17 cellular contexts compared by ENCODE assay signal in genomic region chr10:24820616-24821015, GRCh38.
DNase-seq lines count a peak whose midpoint lies in the region; ATAC-seq and TF ChIP-seq lines count a peak whose summit lies in the region.
"Had no signal": no experiment of that assay in that cellular context is flagged by ENCODE, and none has a peak within 500 bp of the region (broad histone marks: within the 10 kb centered on the region; RNA-seq: fewer than 3 reads in every experiment).

No MANE protein-coding gene starts in this region.

- peaks cover 28 to 37% (median 31%) of the 10 kb centered on the region in 3 donors for H3K4me1 Mint-ChIP-seq in T-cell
- peaks cover 13% of the 10 kb centered on the region for H3K4me1 Mint-ChIP-seq in T-helper 2 cell treated with Interferon-gamma antibody and Interleukin-4, amounts not matched to agents 5 μg/mL and 100 μg/mL, for 36 hours (ENCODE audit: low read depth)

- no peaks in the 10 kb centered on the region for H3K9me3 Mint-ChIP-seq in T-cell
- H3K9me3 Mint-ChIP-seq in T-helper 2 cell treated with Interferon-gamma antibody and Interleukin-4, amounts not matched to agents 5 μg/mL and 100 μg/mL, for 36 hours = no peaks in the 10 kb centered on the region
- H3K9me3 Mint-ChIP-seq: activated naive CD4-positive, alpha-beta T cell treated with anti-CD3 and anti-CD28 coated beads for 36 hours had no signal

- peak overlapping the region; percentile 34 to 44 for H3K27ac Mint-ChIP-seq in T-cell
- H3K27ac Mint-ChIP-seq in T-helper 2 cell treated with Interferon-gamma antibody and Interleukin-4, amounts not matched to agents 5 μg/mL and 100 μg/mL, for 36 hours = no peak overlapping the region
- H3K27ac Mint-ChIP-seq: activated CD8-positive, alpha-beta memory T cell treated with anti-CD3 and anti-CD28 coated beads, Interleukin-2, amount 10 ng/mL, durations not matched to agents 7 days and 5 days; activated naive CD4-positive, alpha-beta T cell treated with anti-CD3 and anti-CD28 coated beads for 36 hours; T-helper 17 cell had no signal

- POLR2A ChIA-PET in T-cell (lab: Charles Lee) = no interaction called here

- intact Hi-C loops in Right ventricle myocardium superior (cut with DNase I) = no loop called here
- intact Hi-C loops in Right ventricle myocardium inferior (cut with DNase I) = no loop called here

- H3K27me3 Mint-ChIP-seq in T-cell = no peaks in the 10 kb centered on the region
- H3K27me3 Mint-ChIP-seq in T-helper 2 cell treated with Interferon-gamma antibody and Interleukin-4, amounts not matched to agents 5 μg/mL and 100 μg/mL, for 36 hours (ENCODE audit: low read depth) = peaks cover 15% of the 10 kb centered on the region
- H3K27me3 Mint-ChIP-seq: activated CD8-positive, alpha-beta memory T cell treated with anti-CD3 and anti-CD28 coated beads, Interleukin-2, amount 10 ng/mL, durations not matched to agents 7 days and 5 days; T-helper 17 cell had no signal

- H3K4me3 Mint-ChIP-seq in T-cell = no peak overlapping the region
- H3K4me3 Mint-ChIP-seq in T-helper 2 cell treated with Interferon-gamma antibody and Interleukin-4, amounts not matched to agents 5 μg/mL and 100 μg/mL, for 36 hours = no peak overlapping the region
- H3K4me3 Mint-ChIP-seq: activated CD8-positive, alpha-beta memory T cell treated with anti-CD3 and anti-CD28 coated beads, Interleukin-2, amount 10 ng/mL, durations not matched to agents 7 days and 5 days; activated naive CD4-positive, alpha-beta T cell treated with anti-CD3 and anti-CD28 coated beads for 36 hours; T-helper 17 cell had no signal

- no peaks in the 10 kb centered on the region for H3K36me3 Mint-ChIP-seq in T-cell
- no peaks in the 10 kb centered on the region for H3K36me3 Mint-ChIP-seq in T-helper 2 cell treated with Interferon-gamma antibody and Interleukin-4, amounts not matched to agents 5 μg/mL and 100 μg/mL, for 36 hours (ENCODE audit: low read depth)
- H3K36me3 Mint-ChIP-seq: activated CD8-positive, alpha-beta memory T cell treated with anti-CD3 and anti-CD28 coated beads, Interleukin-2, amount 10 ng/mL, durations not matched to agents 7 days and 5 days had no signal

- no peak for TF ChIP-seq CTCF in omental fat pad (IDR thresholded peaks at IDR 0.05)

- peak; percentile 29 for ATAC-seq in Right ventricle myocardium superior (ENCODE audit: poor library complexity)
- no peak for ATAC-seq in Right ventricle myocardium inferior
- no peak for ATAC-seq in T-cell (replicated peaks in 1 of 4)
- ATAC-seq in GM18519 (IDR thresholded peaks at IDR 0.05; ENCODE audit: low FRiP score, unreplicated experiment) = no peak
- ATAC-seq in omental fat pad (ENCODE audit: low FRiP score) = no peak
- no peak for ATAC-seq in HG02852 (IDR thresholded peaks at IDR 0.05; ENCODE audit: unreplicated experiment)
- ATAC-seq: activated CD8-positive, alpha-beta memory T cell treated with anti-CD3 and anti-CD28 coated beads, Interleukin-2, amount 10 ng/mL, durations not matched to agents 7 days and 5 days; body of pancreas; T-helper 17 cell had no signal

- CTCF ChIA-PET in T-cell (lab: Charles Lee) = interaction anchor here in 1 of 2 donors (0.7 kb wide), 1 partner anchor 395 kb away, joined by 3 read pairs; no protein-coding TSS in a partner anchor

- no peak for DNase-seq in Right ventricle myocardium superior
- DNase-seq in Right ventricle myocardium inferior (ENCODE audit: missing footprints) = no peak
- DNase-seq in T-cell = no peak
- DNase-seq in glomerular visceral epithelial cell (ENCODE audit: extremely low spot score) = peak; percentile 12
- DNase-seq in omental fat pad (ENCODE audit: low spot score) = no peak
- no peak for DNase-seq in T-helper 2 cell treated with Interferon-gamma antibody and Interleukin-4, amounts not matched to agents 5 μg/mL and 100 μg/mL, for 36 hours (ENCODE audit: low spot score)
- DNase-seq: activated CD8-positive, alpha-beta memory T cell treated with anti-CD3 and anti-CD28 coated beads, Interleukin-2, amount 10 ng/mL, durations not matched to agents 7 days and 5 days; activated naive CD4-positive, alpha-beta T cell treated with anti-CD3 and anti-CD28 coated beads for 36 hours; left ventricle myocardium inferior; NCI-H2107; NCI-H774; occipital lobe; stimulated activated CD4-positive, alpha-beta T cell treated with anti-CD3 and anti-CD28 coated beads, Interleukin-4, amount 100 ng/mL, for 24 hours; T-helper 17 cell had no signal
